Comparison of ENCODE assay signal across 20 cellular contexts in genomic region chr4:187937557-187937956, GRCh38. TPM values are rescaled to one million over a fixed set of nuclear protein-coding genes. Genes with fewer than 3 reads are reported as not detected.
A peak's percentile ranks its signal among the peaks of the same experiment; 100 is the strongest.
DNase-seq lines count a peak whose midpoint lies in the region; ATAC-seq and TF ChIP-seq lines count a peak whose summit lies in the region.
"Had no signal": no experiment of that assay in that cellular context is flagged by ENCODE, and none has a peak within 500 bp of the region (broad histone marks: within the 10 kb centered on the region; RNA-seq: fewer than 3 reads in every experiment).

No MANE protein-coding gene starts in this region.

- no peak overlapping the region for H2BK12ac ChIP-seq in neuronal stem cell (ENCODE audit: low read length)

- no peaks in the 10 kb centered on the region for H3K36me3 ChIP-seq in neuronal stem cell (replicated peaks in 1 of 2; ENCODE audit: control insufficient read depth in 2 of 2, insufficient read depth in 2 of 2, low read length in 2 of 2)
- H3K36me3 ChIP-seq: HAP-1 had no signal

- H3K27me3 Mint-ChIP-seq in progenitor cell of endocrine pancreas = no peaks in the 10 kb centered on the region
- H3K27me3 Mint-ChIP-seq: IgD-negative memory B cell had no signal

- no peak overlapping the region for H3K4me3 ChIP-seq in neuronal stem cell (ENCODE audit: low read length in 2 of 2)
- H3K4me3 ChIP-seq: HAP-1 had no signal

- no peaks in the 10 kb centered on the region for H3K36me3 Mint-ChIP-seq in progenitor cell of endocrine pancreas (ENCODE audit: insufficient read depth)
- H3K36me3 Mint-ChIP-seq: CD14-positive monocyte; CD8-positive, alpha-beta T cell; IgD-negative memory B cell had no signal

- H3K4me3 Mint-ChIP-seq in progenitor cell of endocrine pancreas (ENCODE audit: low read depth) = no peak overlapping the region
- H3K4me3 Mint-ChIP-seq: CD14-positive monocyte; CD8-positive, alpha-beta T cell; IgD-negative memory B cell had no signal

- H4K91ac ChIP-seq in neuronal stem cell (ENCODE audit: low read depth, low read length, poor library complexity) = no peak overlapping the region

- H3K27ac Mint-ChIP-seq in progenitor cell of endocrine pancreas = no peak overlapping the region
- H3K27ac Mint-ChIP-seq: CD14-positive monocyte; CD8-positive, alpha-beta T cell had no signal

- H3K27me3 ChIP-seq in neuronal stem cell (ENCODE audit: control insufficient read depth in 3 of 3, insufficient read depth in 3 of 3, low read depth in 1 of 3, low read length in 3 of 3) = no peaks in the 10 kb centered on the region

- H2BK120ac ChIP-seq in neuronal stem cell (ENCODE audit: low read depth, low read length) = no peak overlapping the region

- peak; percentile 29 for DNase-seq in DMS53 (lab: John Stamatoyannopoulos, UW)
- DNase-seq in DMS53 treated with DMSO at 0.1 percent for 48 hours (lab: John Stamatoyannopoulos, UW; ENCODE audit: unreplicated experiment) = no peak
- DNase-seq in NCI-H510A treated with DMSO at 0.1 percent for 48 hours (lab: John Stamatoyannopoulos, UW) = peak; percentile 31
- no peak for DNase-seq in neuronal stem cell (ENCODE audit: low spot score)
- no peak for DNase-seq in progenitor cell of endocrine pancreas (ENCODE audit: low spot score, unreplicated experiment)
- DNase-seq in foreskin melanocyte = no peak
- DNase-seq: CD8-positive, alpha-beta T cell; COR-L47; DMS79; EL; GOT3 had no signal

- no peak overlapping the region for H3K18ac ChIP-seq in neuronal stem cell (ENCODE audit: low read length)

- H3K4ac ChIP-seq in neuronal stem cell (ENCODE audit: low read length) = no peak overlapping the region

- no CpG with 5 or more reads among the region's 25 CpGs for WGBS in neuronal stem cell (ENCODE audit: extremely low coverage in 2 of 2, insufficient read length in 2 of 2, insufficient replicate concordance in 1 of 2), 2 donors

- H3K79me1 ChIP-seq in neuronal stem cell (ENCODE audit: low read depth, low read length) = no peaks in the 10 kb centered on the region

- no peak overlapping the region for H2BK15ac ChIP-seq in neuronal stem cell (ENCODE audit: low read length)

- peak overlapping the region; percentile 54 for H2AK5ac ChIP-seq in neuronal stem cell (ENCODE audit: low read depth, low read length)

- no peak for TF ChIP-seq CTCF in progenitor cell of endocrine pancreas (IDR thresholded peaks at IDR 0.05; ENCODE audit: unreplicated experiment)

- H3K4me1 Mint-ChIP-seq in progenitor cell of endocrine pancreas (ENCODE audit: low read depth) = peaks cover 18% of the 10 kb centered on the region
- H3K4me1 Mint-ChIP-seq: CD14-positive monocyte had no signal

- no peak overlapping the region for H3K23ac ChIP-seq in neuronal stem cell (ENCODE audit: low read depth, low read length, poor library complexity)

- no peak overlapping the region for H3K27ac ChIP-seq in neuronal stem cell (replicated peaks; ENCODE audit: low read length)
- H3K27ac ChIP-seq: 22Rv1 had no signal

- H3K14ac ChIP-seq in neuronal stem cell (ENCODE audit: low read length) = no peak overlapping the region

- no peak overlapping the region for H2BK5ac ChIP-seq in neuronal stem cell (ENCODE audit: low read length)

- peak overlapping the region; percentile 17 for H2AFZ ChIP-seq in neuronal stem cell (ENCODE audit: low read length)

- H3K9me3 Mint-ChIP-seq in progenitor cell of endocrine pancreas (ENCODE audit: low read depth) = no peaks in the 10 kb centered on the region

- ATAC-seq in SK-N-SH treated with all-trans-retinoic acid at 6 μM for 48 hours = no peak
- ATAC-seq in HG02571 (IDR thresholded peaks at IDR 0.05; ENCODE audit: unreplicated experiment) = no peak
- ATAC-seq: CD8-positive, alpha-beta T cell had no signal

- H4K8ac ChIP-seq in neuronal stem cell (ENCODE audit: low read depth, low read length) = no peak overlapping the region

- no peaks in the 10 kb centered on the region for H3K4me1 ChIP-seq in neuronal stem cell (ENCODE audit: control insufficient read depth in 2 of 2, insufficient read depth in 1 of 2, low read depth in 1 of 2, low read length in 2 of 2)
- H3K4me1 ChIP-seq: HAP-1 had no signal

- H3K4me2 ChIP-seq in neuronal stem cell (ENCODE audit: insufficient read depth, low read length, poor library complexity, severe bottlenecking) = no peak overlapping the region

- H3K9ac ChIP-seq in neuronal stem cell (ENCODE audit: low read depth, low read length, poor library complexity) = no peak overlapping the region

- no peaks in the 10 kb centered on the region for H3K9me3 ChIP-seq in neuronal stem cell (replicated peaks in 1 of 2; ENCODE audit: control insufficient read depth in 2 of 2, insufficient read depth in 1 of 2, low read depth in 1 of 2, low read length in 2 of 2)
- H3K9me3 ChIP-seq: HAP-1 had no signal

TF ChIP-seq in SK-N-SH treated with all-trans-retinoic acid at 6 μM for 48 hours, 23 proteins besides CTCF, POLR2A, EP300 and RAD21 (continues in another document):
- TF ChIP-seq ARNTL (CRISPR knock-in tag; IDR thresholded peaks at IDR 0.05; ENCODE audit: borderline replicate concordance, low read depth) = no peak
- no peak for TF ChIP-seq PATZ1 (CRISPR knock-in tag; IDR thresholded peaks at IDR 0.05; ENCODE audit: borderline replicate concordance)
- no peak for TF ChIP-seq ESRRG (CRISPR knock-in tag; IDR thresholded peaks at IDR 0.05)
- TF ChIP-seq, protein P1, sequence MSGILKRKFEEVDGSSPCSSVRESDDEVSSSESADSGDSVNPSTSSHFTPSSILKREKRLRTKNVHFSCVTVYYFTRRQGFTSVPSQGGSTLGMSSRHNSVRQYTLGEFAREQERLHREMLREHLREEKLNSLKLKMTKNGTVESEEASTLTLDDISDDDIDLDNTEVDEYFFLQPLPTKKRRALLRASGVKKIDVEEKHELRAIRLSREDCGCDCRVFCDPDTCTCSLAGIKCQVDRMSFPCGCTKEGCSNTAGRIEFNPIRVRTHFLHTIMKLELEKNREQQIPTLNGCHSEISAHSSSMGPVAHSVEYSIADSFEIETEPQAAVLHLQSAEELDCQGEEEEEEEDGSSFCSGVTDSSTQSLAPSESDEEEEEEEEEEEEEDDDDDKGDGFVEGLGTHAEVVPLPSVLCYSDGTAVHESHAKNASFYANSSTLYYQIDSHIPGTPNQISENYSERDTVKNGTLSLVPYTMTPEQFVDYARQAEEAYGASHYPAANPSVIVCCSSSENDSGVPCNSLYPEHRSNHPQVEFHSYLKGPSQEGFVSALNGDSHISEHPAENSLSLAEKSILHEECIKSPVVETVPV (CRISPR knock-in tag; IDR thresholded peaks at IDR 0.05) = no peak
- no peak for TF ChIP-seq GLIS3 (CRISPR knock-in tag; IDR thresholded peaks at IDR 0.05)
- TF ChIP-seq CREB5 (CRISPR knock-in tag; IDR thresholded peaks at IDR 0.05; ENCODE audit: low read depth) = no peak
- TF ChIP-seq SNAI2 (CRISPR knock-in tag; IDR thresholded peaks at IDR 0.05) = no peak
- TF ChIP-seq PPARA (CRISPR knock-in tag; IDR thresholded peaks at IDR 0.05; ENCODE audit: borderline replicate concordance) = no peak
- no peak for TF ChIP-seq OSR1 (CRISPR knock-in tag; IDR thresholded peaks at IDR 0.05)
- TF ChIP-seq TCF4 (CRISPR knock-in tag; IDR thresholded peaks at IDR 0.05; ENCODE audit: borderline replicate concordance) = no peak
- TF ChIP-seq ZNF8 (CRISPR knock-in tag; IDR thresholded peaks at IDR 0.05) = no peak
- no peak for TF ChIP-seq ISL1 (CRISPR knock-in tag; IDR thresholded peaks at IDR 0.05)
- TF ChIP-seq ZC3H10 (CRISPR knock-in tag; IDR thresholded peaks at IDR 0.05) = no peak
- TF ChIP-seq TOX (CRISPR knock-in tag; IDR thresholded peaks at IDR 0.05; ENCODE audit: borderline replicate concordance) = no peak
- TF ChIP-seq RARB (CRISPR knock-in tag; IDR thresholded peaks at IDR 0.05) = no peak
- no peak for TF ChIP-seq BACH2 (CRISPR knock-in tag; IDR thresholded peaks at IDR 0.05; ENCODE audit: borderline replicate concordance)
- no peak for TF ChIP-seq ZFP3 (CRISPR knock-in tag; IDR thresholded peaks at IDR 0.05)
- TF ChIP-seq ZNF70 (CRISPR knock-in tag; IDR thresholded peaks at IDR 0.05) = no peak

RNA-seq across cellular contexts. Expression of gene ZFP42, which starts 58.0 kb away (rescaled TPM):
- polyA plus RNA-seq in neuronal stem cell (2013, experiment 1 of 2) = 4.2 TPM
- 4.3 TPM for polyA plus RNA-seq in neuronal stem cell (2013, experiment 2 of 2)
- 3.9 and 5.5 TPM in 2 replicates for total RNA-seq in progenitor cell of endocrine pancreas
- total RNA-seq: A673; CD8-positive, alpha-beta T cell; HT1080 had no signal
- polyA plus RNA-seq: BJ, CD14-positive monocyte, IgD-negative memory B cell had no signal

Comparison
In these comparisons a context has a peak if more than half of its experiments do, and no peak if none do; other contexts are left out.
1. DNase-seq: peak in DMS53 (single experiment) and NCI-H510A treated with DMSO at 0.1 percent for 48 hours (single experiment); none in DMS53 treated with DMSO at 0.1 percent for 48 hours (single experiment), neuronal stem cell (single experiment), progenitor cell of endocrine pancreas (single experiment) and foreskin melanocyte (single experiment).